Comparison of ENCODE assay signal across 8 cellular contexts in the genomic region with DNA sequence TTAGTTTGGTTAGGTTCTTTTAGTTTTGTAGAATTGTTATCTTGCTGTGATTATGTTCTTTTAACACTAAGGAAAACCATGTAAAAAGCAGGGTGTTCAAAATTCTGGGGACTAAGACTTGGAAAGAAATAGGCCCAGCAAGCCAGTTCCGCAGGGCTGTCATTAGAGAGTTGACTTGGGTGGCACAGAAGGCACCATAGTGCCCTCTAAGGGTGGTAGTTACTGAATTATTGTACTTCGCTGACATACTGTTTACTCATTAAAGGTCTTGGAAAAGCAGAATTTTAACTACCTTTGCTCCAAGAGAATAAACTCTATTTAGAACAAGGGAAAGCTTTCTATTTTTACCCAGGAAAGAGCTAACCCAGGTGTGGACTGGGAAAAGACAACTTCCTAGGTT.
DNase-seq lines count a peak whose midpoint lies in the region; ATAC-seq, FAIRE-seq and TF ChIP-seq lines count a peak whose summit lies in the region.

No MANE protein-coding gene starts in this region.

- peak; percentile 60 for TF ChIP-seq CTCF in Loucy (conservative IDR thresholded peaks at IDR 0.05; ENCODE audit: low read length)

- no peaks in the 10 kb centered on the region for H3K9me2 ChIP-seq in Loucy (replicated peaks; ENCODE audit: low read depth, low read length)

- H3K9ac ChIP-seq in Loucy (ENCODE audit: low read depth, low read length, poor library complexity, severe bottlenecking), result no peak overlapping the region

- H3K36me3 ChIP-seq in Loucy (ENCODE audit: insufficient read depth, low read length), result no peaks in the 10 kb centered on the region

- no peaks in the 10 kb centered on the region for H3K9me3 ChIP-seq in Loucy (ENCODE audit: insufficient read depth, low read depth, low read length)

- in situ Hi-C loops in ACHN (cut with HindIII; ENCODE audit: low pct_ligation_motif_present, low pct_unique_long_range_greater_than_20kb, low sequenced_read_pairs), result no loop called here
- in situ Hi-C loops in KBM-7 (cut with MboI; ENCODE audit: low pct_unique_long_range_greater_than_20kb, low sequenced_read_pairs), result no loop called here

- H3K4me3 ChIP-seq in Loucy (ENCODE audit: low read length, poor library complexity, severe bottlenecking), result no peak overlapping the region

- no peak overlapping the region for H3K4me2 ChIP-seq in Loucy (ENCODE audit: low read depth, low read length, poor library complexity, severe bottlenecking)

- no peak overlapping the region for H2AFZ ChIP-seq in Loucy (ENCODE audit: low read length)

- peak; percentile 75 for FAIRE-seq in GM12892 (lab: Jason Lieb, UNC)

- TF ChIP-seq POLR2A in GM12892 (IDR thresholded peaks at IDR 0.05; ENCODE audit: low read depth, low read length), result no peak

- no peaks in the 10 kb centered on the region for H3K4me1 ChIP-seq in Loucy (ENCODE audit: insufficient read depth, low read length, poor library complexity, severe bottlenecking)

- no peaks in the 10 kb centered on the region for H3K79me2 ChIP-seq in Loucy (ENCODE audit: insufficient read depth, low read length)

- no peaks in the 10 kb centered on the region for H3K27me3 ChIP-seq in Loucy (ENCODE audit: insufficient read depth, low read length, poor library complexity, severe bottlenecking)

- no peak for ATAC-seq in GM21737 (IDR thresholded peaks at IDR 0.05; ENCODE audit: unreplicated experiment)

- DNase-seq in ACHN (peak; percentile 15), GM12892 (ENCODE audit: insufficient read length) (no peak), cerebellar cortex (ENCODE audit: low spot score) (peak; percentile 34), midbrain (lab: John Stamatoyannopoulos, UW) (peak; percentile 68), KBM-7 (no peak)
- no peak for DNase-seq in effector CD8-positive, alpha-beta T cell (lab: John Stamatoyannopoulos, UW)

- no peaks in the 10 kb centered on the region for H3F3A ChIP-seq in Loucy (ENCODE audit: low read depth)

- no peaks in the 10 kb centered on the region for H4K20me1 ChIP-seq in Loucy (ENCODE audit: insufficient read depth, low read length, poor library complexity, severe bottlenecking)

Comparison
In these comparisons a context has a peak if more than half of its experiments do, and no peak if none do; other contexts are left out.
1. DNase-seq: peak in ACHN (single experiment), cerebellar cortex (single experiment) and midbrain (single experiment); none in GM12892 (single experiment), effector CD8-positive, alpha-beta T cell (single experiment) and KBM-7 (single experiment).